8 cellular contexts compared by ENCODE assay signal in genomic region chr9:70617033-70617432, GRCh38.
"Had no signal": no experiment of that assay in that cellular context is flagged by ENCODE, and none has a peak within 500 bp of the region (broad histone marks: within the 10 kb centered on the region; RNA-seq: fewer than 3 reads in every experiment).

No MANE protein-coding gene starts in this region.

- H3K9me3 Mint-ChIP-seq: IgD-negative memory B cell had no signal

- DNase-seq: GM23248, GOT3, H9, HCEC 1CT, KBM-7 had no signal

- H3K4me3 Mint-ChIP-seq: H9, IgD-negative memory B cell had no signal

- H3K27ac ChIP-seq: GM23248, HL-60, KMS-11 had no signal

- H3K4me1 Mint-ChIP-seq: IgD-negative memory B cell had no signal

- H3K27ac Mint-ChIP-seq: H9, IgD-negative memory B cell had no signal

- H3K27me3 Mint-ChIP-seq: IgD-negative memory B cell had no signal

- H3K36me3 Mint-ChIP-seq: IgD-negative memory B cell had no signal

- H3K4me3 ChIP-seq: GM23248 had no signal
